1 cellular context compared by ENCODE assay signal in the genomic region with DNA sequence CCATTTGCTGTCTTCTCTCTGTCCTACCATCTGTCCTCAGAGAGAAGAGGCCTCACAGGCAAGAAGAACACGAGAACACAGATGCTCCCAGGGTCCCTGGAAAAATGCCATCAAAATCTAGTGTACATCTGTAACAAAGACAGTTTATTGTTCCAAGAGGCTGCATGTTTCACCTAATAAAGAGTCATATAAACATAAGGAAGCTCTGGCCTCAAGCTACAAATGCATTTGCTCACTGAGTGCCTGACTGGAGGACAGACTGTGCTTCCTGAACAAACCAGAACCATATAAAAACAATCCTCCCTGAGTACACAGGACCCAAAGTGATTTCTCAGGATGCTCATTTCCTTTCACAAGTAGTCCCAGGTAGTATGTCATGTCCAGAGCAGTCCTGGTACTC.
TF ChIP-seq lines count a peak whose summit lies in the region.

No MANE protein-coding gene starts in this region.

TF ChIP-seq in HepG2, 621 proteins besides CTCF, POLR2A, EP300 and RAD21 (continued from another document):
- no peak for TF ChIP-seq AFF4 (CRISPR knock-in tag; IDR thresholded peaks at IDR 0.05)
- TF ChIP-seq GTF2F1 (IDR thresholded peaks at IDR 0.05; ENCODE audit: low read length): no peak
